ENCODE assay signal across 26 cellular contexts in genomic region chr1:84108900-84109578, GRCh38.
"Had no signal": no experiment of that assay in that cellular context is flagged by ENCODE, and none has a peak within 500 bp of the region (broad histone marks: within the 10 kb centered on the region; RNA-seq: fewer than 3 reads in every experiment).

No MANE protein-coding gene starts in this region.

- DNase-seq: activated CD4-positive, alpha-beta memory T cell treated with anti-CD3 and anti-CD28 coated beads, Interleukin-2, amount 10 ng/mL, durations not matched to agents 7 days and 5 days; activated CD4-positive, alpha-beta T cell treated with anti-CD3 and anti-CD28 coated beads for 36 hours; activated CD4-positive, alpha-beta T cell treated with anti-CD3 and anti-CD28 coated beads, Interleukin-2, amount 10 ng/mL, durations not matched to agents 7 days and 5 days; activated CD4-positive, alpha-beta T cell treated with anti-CD3 and anti-CD28 coated beads, Interleukin-2, amount 50 U/mL, for 4 hours; activated CD4-positive, CD25-positive, alpha-beta regulatory T cell; activated CD4-positive, CD25-positive, alpha-beta regulatory T cell treated with anti-CD3 and anti-CD28 coated beads, Interleukin-2, amount 50 U/mL, for 72 hours; activated CD8-positive, alpha-beta memory T cell treated with anti-CD3 and anti-CD28 coated beads, Interleukin-2, amount 50 U/mL, for 48 hours; activated gamma-delta T cell; activated naive CD4-positive, alpha-beta T cell; activated naive CD4-positive, alpha-beta T cell treated with anti-CD3 and anti-CD28 coated beads, Interleukin-2, amount 50 U/mL, for 16 hours; activated T-cell treated with anti-CD3 and anti-CD28 coated beads for 4 hours; activated T-cell treated with anti-CD3 and anti-CD28 coated beads, Interleukin-2, amount 50 U/mL, for 24 hours; activated T-cell treated with anti-CD3 and anti-CD28 coated beads, Interleukin-2, amount 50 U/mL, for 72 hours; amniotic stem cell; anterior cingulate cortex; body of pancreas; caudate nucleus; cortex of kidney; dermis blood vessel endothelial cell; effector CD4-positive, alpha-beta T cell; effector memory CD8-positive, alpha-beta T cell; foreskin keratinocyte; gastrocnemius medialis; glutamatergic neuron; heart left ventricle had no signal

- ATAC-seq: activated CD4-positive, alpha-beta T cell treated with anti-CD3 and anti-CD28 coated beads for 36 hours; activated T-cell treated with anti-CD3 and anti-CD28 coated beads, Interleukin-2, amount 50 U/mL, for 72 hours; body of pancreas; effector memory CD8-positive, alpha-beta T cell; foreskin keratinocyte; gastrocnemius medialis; heart left ventricle had no signal

- FAIRE-seq: colon had no signal
